In the genomic region with DNA sequence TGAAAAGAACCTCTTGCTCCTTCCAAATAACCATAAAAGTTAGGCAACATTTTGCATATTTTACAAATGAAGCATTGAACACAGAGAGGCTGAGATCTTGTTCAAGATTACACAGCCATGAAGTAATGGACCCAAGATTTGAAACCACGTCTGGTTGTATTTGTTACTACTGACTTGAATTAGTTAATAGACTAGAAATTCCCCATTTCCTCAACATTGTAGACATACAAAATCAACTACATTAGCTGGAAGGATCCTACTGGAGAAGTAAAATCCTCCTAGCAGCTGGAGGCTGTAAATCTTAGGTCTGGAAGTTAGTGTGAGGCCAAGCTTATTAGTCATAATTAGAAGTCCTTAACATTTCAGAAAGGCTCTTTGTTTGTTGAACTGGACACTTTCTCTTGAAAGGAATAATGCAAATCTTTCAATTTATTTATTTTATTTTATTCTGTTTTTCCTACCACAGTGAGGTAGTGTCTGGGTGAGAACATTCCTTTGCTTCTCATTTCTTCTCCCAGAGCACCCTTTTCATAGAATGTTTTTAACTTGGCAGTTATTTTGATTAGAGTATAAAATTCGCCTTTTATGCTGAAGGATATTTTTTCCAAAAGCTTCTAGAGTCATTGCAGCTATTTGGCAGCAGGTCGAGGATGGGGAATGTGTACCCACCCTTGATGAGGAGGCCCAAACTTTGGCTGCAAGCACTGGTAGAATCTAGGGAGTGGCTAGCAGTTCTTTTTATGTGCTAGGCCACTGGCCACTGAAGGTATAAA, we compare ENCODE assay signal across 22 cellular contexts.
DNase-seq lines count a peak whose midpoint lies in the region; ATAC-seq, FAIRE-seq and TF ChIP-seq lines count a peak whose summit lies in the region.
"Had no signal": no experiment of that assay in that cellular context is flagged by ENCODE, and none has a peak within 500 bp of the region (broad histone marks: within the 10 kb centered on the region; RNA-seq: fewer than 3 reads in every experiment).

No MANE protein-coding gene starts in this region.

- ATAC-seq in heart left ventricle (peak; percentile 55 to 85 (median 68)), HepG2 (no peak), GM23338 (no peak)
- ATAC-seq: mucosa of descending colon had no signal

- H3K4me2 ChIP-seq in OCI-LY3 (ENCODE audit: low read length) (peak overlapping the region; percentile 50), HepG2 (ENCODE audit: low read depth, low read length) (no peak overlapping the region), GM23338 (no peak overlapping the region)
- H3K4me2 ChIP-seq: SK-N-SH had no signal

- no peaks in the 10 kb centered on the region for H3K36me3 Mint-ChIP-seq in GM23338 (ENCODE audit: low read depth)
- H3K36me3 Mint-ChIP-seq: activated naive CD8-positive, alpha-beta T cell treated with anti-CD3 and anti-CD28 coated beads, Interleukin-2, amount 10 ng/mL, durations not matched to agents 7 days and 5 days had no signal

- in situ Hi-C loops in G401 (cut with HindIII; ENCODE audit: low sequenced_read_pairs) = no loop called here
- in situ Hi-C loops in HepG2 (cut with HindIII; ENCODE audit: extremely low pct_ligation_motif_present, low pct_unique_long_range_greater_than_20kb) = no loop called here

- no peaks in the 10 kb centered on the region for H3F3A ChIP-seq in GM23338 (replicated peaks; ENCODE audit: low read depth)

- no peak overlapping the region for H2AFZ ChIP-seq in OCI-LY3 (ENCODE audit: low read depth, low read length)
- H2AFZ ChIP-seq in HepG2 (ENCODE audit: low read length) = no peak overlapping the region
- H2AFZ ChIP-seq in GM23338 = no peak overlapping the region

- TF ChIP-seq POLR2A in heart left ventricle (IDR thresholded peaks at IDR 0.05) = no peak
- no peak for TF ChIP-seq POLR2A in HepG2 (IDR thresholded peaks at IDR 0.05; ENCODE audit: insufficient read depth in 1 of 2, low read depth in 2 of 2, low read length in 2 of 2)

- CTCF ChIA-PET in HepG2 (lab: Yijun Ruan, JAX; ENCODE audit: low intra/inter-chr PET ratio, low total read pairs) (no interaction called here), RWPE1 (lab: Yijun Ruan, JAX) (no interaction called here)

- TF ChIP-seq CTCF in OCI-LY3 (IDR thresholded peaks at IDR 0.05; ENCODE audit: low read depth, low read length) = no peak
- TF ChIP-seq CTCF in heart left ventricle (IDR thresholded peaks at IDR 0.05) = no peak
- no peak for TF ChIP-seq CTCF in HepG2 (CRISPR knock-in tag; IDR thresholded peaks at IDR 0.05)
- TF ChIP-seq CTCF in RWPE1 (conservative IDR thresholded peaks at IDR 0.05; ENCODE audit: low read depth) = no peak
- TF ChIP-seq CTCF in GM23338 (conservative IDR thresholded peaks at IDR 0.05; ENCODE audit: low read depth in 2 of 2) = no peak

- no peak overlapping the region for H3K9ac ChIP-seq in OCI-LY3 (ENCODE audit: low read length)
- H3K9ac ChIP-seq in HepG2 (ENCODE audit: insufficient read depth, low read depth, low read length) = no peak overlapping the region
- H3K9ac ChIP-seq: SK-N-SH had no signal

- no peak for TF ChIP-seq EP300 in HepG2 (IDR thresholded peaks at IDR 0.05; ENCODE audit: low read depth in 2 of 2, low read length in 2 of 2)
- no peak for TF ChIP-seq EP300 in HepG2 (CRISPR knock-in tag; IDR thresholded peaks at IDR 0.05; ENCODE audit: borderline replicate concordance)

- POLR2A ChIA-PET in HepG2 (lab: Yijun Ruan, JAX) = no interaction called here
- POLR2A ChIA-PET in RWPE1 (lab: Yijun Ruan, JAX; ENCODE audit: low non-redundant PET) = no interaction called here

- H3K27me3 ChIP-seq in OCI-LY3 (ENCODE audit: low read depth, low read length) (peaks cover 31% of the 10 kb centered on the region), heart left ventricle (peaks cover 0 to 8% (median 0%) of the 10 kb centered on the region in 9 donors), HepG2 (ENCODE audit: control insufficient read depth in 1 of 2, insufficient read depth in 2 of 2, low read length in 2 of 2) (no peaks in the 10 kb centered on the region), GM23338 (ENCODE audit: insufficient read depth) (no peaks in the 10 kb centered on the region)

- H3K36me3 ChIP-seq in OCI-LY3 (replicated peaks; ENCODE audit: low read depth, low read length) (no peaks in the 10 kb centered on the region), heart left ventricle (no peaks in the 10 kb centered on the region), HepG2 (replicated peaks in 1 of 2; ENCODE audit: control insufficient read depth in 1 of 2, insufficient read depth in 2 of 2, low read length in 2 of 2) (no peaks in the 10 kb centered on the region), GM23338 (ENCODE audit: insufficient read depth) (no peaks in the 10 kb centered on the region)

- FAIRE-seq in HepG2 (lab: Jason Lieb, UNC) = no peak
- FAIRE-seq: endothelial cell of umbilical vein, G401.6, TTC549, urothelium cell line had no signal

- no peaks in the 10 kb centered on the region for H3K4me1 Mint-ChIP-seq in GM23338
- H3K4me1 Mint-ChIP-seq: activated naive CD8-positive, alpha-beta T cell treated with anti-CD3 and anti-CD28 coated beads, Interleukin-2, amount 10 ng/mL, durations not matched to agents 7 days and 5 days had no signal

- no peaks in the 10 kb centered on the region for H3K27me3 Mint-ChIP-seq in GM23338 (ENCODE audit: insufficient read depth, low read depth, poor library complexity)
- H3K27me3 Mint-ChIP-seq: activated naive CD8-positive, alpha-beta T cell treated with anti-CD3 and anti-CD28 coated beads, Interleukin-2, amount 10 ng/mL, durations not matched to agents 7 days and 5 days had no signal

- H3K9me3 ChIP-seq in OCI-LY3 (ENCODE audit: insufficient read depth, low read length) (no peaks in the 10 kb centered on the region), heart left ventricle (no peaks in the 10 kb centered on the region), HepG2 (ENCODE audit: low read length) (no peaks in the 10 kb centered on the region)
- H3K9me3 ChIP-seq: Caco-2, mucosa of descending colon, SK-N-SH had no signal

- no peaks in the 10 kb centered on the region; the same call in 1 of the 2 replicates for H3K9me2 ChIP-seq in GM23338 (ENCODE audit: insufficient read depth)
- H3K9me2 ChIP-seq: SK-N-SH had no signal

- H3K9me3 Mint-ChIP-seq in GM23338 = no peaks in the 10 kb centered on the region

- 41 to 72% (median 58%) methylated on average over 3 of the region's 3 CpGs for WGBS in heart left ventricle, 4 donors
- 1% methylated on average over 3 of the region's 3 CpGs for WGBS in HepG2 (ENCODE audit: low lambda C conversion rate)

- H3K79me2 ChIP-seq in OCI-LY3 (ENCODE audit: low read length) (no peaks in the 10 kb centered on the region), HepG2 (ENCODE audit: insufficient read depth, low read length) (no peaks in the 10 kb centered on the region), GM23338 (replicated peaks; ENCODE audit: insufficient read depth) (no peaks in the 10 kb centered on the region)

- H3K4me3 ChIP-seq in OCI-LY3 (ENCODE audit: low read length) (no peak overlapping the region), heart left ventricle (no peak overlapping the region), HepG2 (replicated peaks in 1 of 3; ENCODE audit: insufficient read depth in 1 of 3, low read depth in 2 of 3, low read length in 3 of 3) (no peak overlapping the region), GM23338 (no peak overlapping the region)
- H3K4me3 ChIP-seq: mucosa of descending colon had no signal

- H4K20me1 ChIP-seq in OCI-LY3 (ENCODE audit: insufficient read depth, low read length) (no peaks in the 10 kb centered on the region), HepG2 (ENCODE audit: insufficient read depth, low read length) (no peaks in the 10 kb centered on the region), GM23338 (replicated peaks; ENCODE audit: insufficient read depth) (no peaks in the 10 kb centered on the region)

- H3K27ac ChIP-seq in OCI-LY3 (ENCODE audit: low read length) = no peak overlapping the region
- H3K27ac ChIP-seq in heart left ventricle = peak overlapping the region in 6 of 12 donors; percentile 39 to 69 (median 56)
- no peak overlapping the region for H3K27ac ChIP-seq in HepG2 (ENCODE audit: extremely low read length, insufficient read depth, low read length)
- no peak overlapping the region for H3K27ac ChIP-seq in RWPE1
- no peak overlapping the region for H3K27ac ChIP-seq in GM23338 (ENCODE audit: low read depth)

- H3K4me1 ChIP-seq in OCI-LY3 (ENCODE audit: low read length) (peaks cover 30% of the 10 kb centered on the region), heart left ventricle (no peaks in the 10 kb centered on the region), HepG2 (ENCODE audit: insufficient read depth, low read length) (no peaks in the 10 kb centered on the region), GM23338 (ENCODE audit: insufficient read depth) (no peaks in the 10 kb centered on the region)
- H3K4me1 ChIP-seq: Caco-2 had no signal

- no TSS peak for BruUV-seq in HepG2 (replicated peaks; lab: Mats Ljungman, UMichigan)

- H3K27ac Mint-ChIP-seq in GM23338 = no peak overlapping the region
- H3K27ac Mint-ChIP-seq: activated naive CD8-positive, alpha-beta T cell treated with anti-CD3 and anti-CD28 coated beads, Interleukin-2, amount 10 ng/mL, durations not matched to agents 7 days and 5 days had no signal

- intact Hi-C loops in heart left ventricle (cut with DNase I) = no loop called here
- intact Hi-C loops in HepG2 (cut with micrococcal nuclease; ENCODE audit: unreplicated experiment) = no loop called here

- H3K4me3 Mint-ChIP-seq in GM23338 = no peak overlapping the region
- H3K4me3 Mint-ChIP-seq: activated naive CD8-positive, alpha-beta T cell treated with anti-CD3 and anti-CD28 coated beads, Interleukin-2, amount 10 ng/mL, durations not matched to agents 7 days and 5 days had no signal

- TF ChIP-seq RAD21 in HepG2 (CRISPR knock-in tag; IDR thresholded peaks at IDR 0.05) = no peak

- DNase-seq in G401 (ENCODE audit: low spot score) (peak; percentile 26), heart left ventricle (peak in 3 of 5 donors; percentile 12 to 46 (median 43)), putamen (ENCODE audit: low spot score) (peak; percentile 31), HepG2 (ENCODE audit: low spot score) (no peak), RWPE1 (ENCODE audit: low spot score) (no peak), GM23338 (ENCODE audit: low spot score) (no peak), SIG-M5 (lab: John Stamatoyannopoulos, UW) (no peak)
- DNase-seq: activated CD4-positive, alpha-beta T cell treated with anti-CD3 and anti-CD28 coated beads, Interleukin-2, amount 50 U/mL, for 48 hours; activated naive CD8-positive, alpha-beta T cell treated with anti-CD3 and anti-CD28 coated beads, Interleukin-2, amount 10 ng/mL, durations not matched to agents 7 days and 5 days; activated T-cell treated with anti-CD3 and anti-CD28 coated beads, Interleukin-2, amount 50 U/mL, for 48 hours; Caco-2; KBM-7; mucosa of descending colon; NCI-H1694; OCI-M1; SK-N-SH; stimulated activated naive CD4-positive, alpha-beta T cell had no signal

TF ChIP-seq in HepG2, 621 proteins besides CTCF, POLR2A, EP300 and RAD21 (continues in another document):
- TF ChIP-seq ZNF879 (CRISPR knock-in tag; IDR thresholded peaks at IDR 0.05) (no peak), MAFG (CRISPR knock-in tag; IDR thresholded peaks at IDR 0.05) (no peak), ZNF205 (CRISPR knock-in tag; IDR thresholded peaks at IDR 0.05) (no peak)

TF ChIP-seq in GM23338, 12 proteins besides CTCF, POLR2A, EP300 and RAD21 (continues in another document):
- TF ChIP-seq NANOG (IDR thresholded peaks at IDR 0.05; ENCODE audit: borderline replicate concordance) (no peak), ZNF331 (CRISPR knock-in tag; IDR thresholded peaks at IDR 0.05; ENCODE audit: low read depth) (no peak), EZH2 (IDR thresholded peaks at IDR 0.05; ENCODE audit: low read depth, unreplicated experiment) (no peak)

Comparison
In these comparisons a context has a peak if more than half of its experiments do, and no peak if none do; other contexts are left out.
1. DNase-seq: peak in G401 (single experiment), heart left ventricle (3 of 5) and putamen (single experiment); none in HepG2 (single experiment), RWPE1 (single experiment), GM23338 (single experiment) and SIG-M5 (single experiment).
2. ATAC-seq: peak in heart left ventricle (4 of 4); none in HepG2 (single experiment) and GM23338 (single experiment).